In genomic region chr7:77157446-77157845, GRCh38 we compare ENCODE assay signal across 11 cellular contexts. TPM values are rescaled to one million over a fixed set of nuclear protein-coding genes. Genes with fewer than 3 reads are reported as not detected.
DNase-seq lines count a peak whose midpoint lies in the region; ATAC-seq lines count a peak whose summit lies in the region.
"Had no signal": no experiment of that assay in that cellular context is flagged by ENCODE, and none has a peak within 500 bp of the region (broad histone marks: within the 10 kb centered on the region; RNA-seq: fewer than 3 reads in every experiment).

No MANE protein-coding gene starts in this region.

- no peaks in the 10 kb centered on the region for H3K9me3 ChIP-seq in T-helper 17 cell (ENCODE audit: control insufficient read depth, low read length, poor library complexity, severe bottlenecking)
- H3K9me3 ChIP-seq: BLaER1, SJSA1 had no signal

- ATAC-seq in activated CD8-positive, alpha-beta memory T cell treated with anti-CD3 and anti-CD28 coated beads, Interleukin-2, amount 10 ng/mL, durations not matched to agents 7 days and 5 days, result peak; percentile 71
- ATAC-seq in HG03025 (IDR thresholded peaks at IDR 0.05; ENCODE audit: low FRiP score, unreplicated experiment), result peak; percentile 51
- peak; percentile 47 for ATAC-seq in T-helper 17 cell
- ATAC-seq in stimulated activated effector memory CD8-positive, alpha-beta T cell treated with anti-CD3 and anti-CD28 coated beads, Interleukin-12 subunit alpha, Interleukin-12 subunit beta, amount 100 ng/mL, for 72 hours, result peak; percentile 60

- H3K4me3 Mint-ChIP-seq in activated CD8-positive, alpha-beta memory T cell treated with anti-CD3 and anti-CD28 coated beads, Interleukin-2, amount 10 ng/mL, durations not matched to agents 7 days and 5 days, result peak overlapping the region; percentile 37
- H3K4me3 Mint-ChIP-seq in T-helper 17 cell, result peak overlapping the region; percentile 45
- peak overlapping the region; percentile 43 for H3K4me3 Mint-ChIP-seq in stimulated activated effector memory CD8-positive, alpha-beta T cell treated with anti-CD3 and anti-CD28 coated beads, Interleukin-12 subunit alpha, Interleukin-12 subunit beta, amount 100 ng/mL, for 72 hours

- no peaks in the 10 kb centered on the region for H3K9me3 Mint-ChIP-seq in activated CD8-positive, alpha-beta memory T cell treated with anti-CD3 and anti-CD28 coated beads, Interleukin-2, amount 10 ng/mL, durations not matched to agents 7 days and 5 days (ENCODE audit: low read depth)
- H3K9me3 Mint-ChIP-seq in stimulated activated effector memory CD8-positive, alpha-beta T cell treated with anti-CD3 and anti-CD28 coated beads, Interleukin-12 subunit alpha, Interleukin-12 subunit beta, amount 100 ng/mL, for 72 hours, result no peaks in the 10 kb centered on the region

- peak overlapping the region; percentile 97 for H3K27ac Mint-ChIP-seq in activated CD8-positive, alpha-beta memory T cell treated with anti-CD3 and anti-CD28 coated beads, Interleukin-2, amount 10 ng/mL, durations not matched to agents 7 days and 5 days
- H3K27ac Mint-ChIP-seq in T-helper 17 cell, result no peak overlapping the region
- H3K27ac Mint-ChIP-seq in stimulated activated effector memory CD8-positive, alpha-beta T cell treated with anti-CD3 and anti-CD28 coated beads, Interleukin-12 subunit alpha, Interleukin-12 subunit beta, amount 100 ng/mL, for 72 hours, result no peak overlapping the region

- CTCF ChIA-PET in activated CD8-positive, alpha-beta memory T cell treated with anti-CD3 and anti-CD28 coated beads, Interleukin-2, amount 10 ng/mL, durations not matched to agents 7 days and 5 days (lab: Charles Lee), result no interaction called here

- peaks cover 28% of the 10 kb centered on the region for H3K4me1 Mint-ChIP-seq in activated CD8-positive, alpha-beta memory T cell treated with anti-CD3 and anti-CD28 coated beads, Interleukin-2, amount 10 ng/mL, durations not matched to agents 7 days and 5 days
- peaks cover 9% of the 10 kb centered on the region for H3K4me1 Mint-ChIP-seq in T-helper 17 cell
- peaks cover 21% of the 10 kb centered on the region for H3K4me1 Mint-ChIP-seq in stimulated activated effector memory CD8-positive, alpha-beta T cell treated with anti-CD3 and anti-CD28 coated beads, Interleukin-12 subunit alpha, Interleukin-12 subunit beta, amount 100 ng/mL, for 72 hours

- peaks cover 6% of the 10 kb centered on the region for H3K36me3 Mint-ChIP-seq in activated CD8-positive, alpha-beta memory T cell treated with anti-CD3 and anti-CD28 coated beads, Interleukin-2, amount 10 ng/mL, durations not matched to agents 7 days and 5 days
- H3K36me3 Mint-ChIP-seq in T-helper 17 cell (ENCODE audit: low read depth), result no peaks in the 10 kb centered on the region
- H3K36me3 Mint-ChIP-seq in stimulated activated effector memory CD8-positive, alpha-beta T cell treated with anti-CD3 and anti-CD28 coated beads, Interleukin-12 subunit alpha, Interleukin-12 subunit beta, amount 100 ng/mL, for 72 hours, result no peaks in the 10 kb centered on the region

- DNase-seq in activated CD8-positive, alpha-beta memory T cell treated with anti-CD3 and anti-CD28 coated beads, Interleukin-2, amount 10 ng/mL, durations not matched to agents 7 days and 5 days, result peak; percentile 57
- no peak for DNase-seq in activated CD8-positive, alpha-beta memory T cell treated with anti-CD3 and anti-CD28 coated beads, Interleukin-2, amount 50 U/mL, for 48 hours
- DNase-seq in T-helper 17 cell (no peak), amygdala (lab: John Stamatoyannopoulos, UW) (no peak), ecto neural progenitor cell (ENCODE audit: low spot score) (no peak)
- DNase-seq in stimulated activated effector memory CD8-positive, alpha-beta T cell treated with anti-CD3 and anti-CD28 coated beads, Interleukin-12 subunit alpha, Interleukin-12 subunit beta, amount 100 ng/mL, for 72 hours (ENCODE audit: low spot score in 2 of 2), result peak in 1 of 2 donors; percentile 55
- DNase-seq in activated CD4-positive, CD25-positive, alpha-beta regulatory T cell (lab: John Stamatoyannopoulos, UW), result no peak
- DNase-seq: erythroblast had no signal

- no peaks in the 10 kb centered on the region for H3K27me3 Mint-ChIP-seq in activated CD8-positive, alpha-beta memory T cell treated with anti-CD3 and anti-CD28 coated beads, Interleukin-2, amount 10 ng/mL, durations not matched to agents 7 days and 5 days
- no peaks in the 10 kb centered on the region for H3K27me3 Mint-ChIP-seq in T-helper 17 cell

RNA-seq across cellular contexts. Expression of gene CCDC146, which starts 35.0 kb away (rescaled TPM):
- 1 to 10 TPM; 8.3 to 9.0 TPM for total RNA-seq in activated CD8-positive, alpha-beta memory T cell treated with anti-CD3 and anti-CD28 coated beads, Interleukin-2, amount 10 ng/mL, durations not matched to agents 7 days and 5 days
- 10 to 100 TPM in 1 of 2 donors, 1 to 10 TPM in 1; 8.5 to 14.7 TPM for total RNA-seq in T-helper 17 cell

RNA-seq across cellular contexts. Expression of gene FGL2, which starts 42.2 kb away (rescaled TPM):
- 1 to 10 TPM; 9.4 to 9.9 TPM for total RNA-seq in activated CD8-positive, alpha-beta memory T cell treated with anti-CD3 and anti-CD28 coated beads, Interleukin-2, amount 10 ng/mL, durations not matched to agents 7 days and 5 days
- total RNA-seq in T-helper 17 cell, result 1 to 10 TPM; 5.1 to 7.7 TPM
